2 cellular contexts compared by ENCODE assay signal in the genomic region with DNA sequence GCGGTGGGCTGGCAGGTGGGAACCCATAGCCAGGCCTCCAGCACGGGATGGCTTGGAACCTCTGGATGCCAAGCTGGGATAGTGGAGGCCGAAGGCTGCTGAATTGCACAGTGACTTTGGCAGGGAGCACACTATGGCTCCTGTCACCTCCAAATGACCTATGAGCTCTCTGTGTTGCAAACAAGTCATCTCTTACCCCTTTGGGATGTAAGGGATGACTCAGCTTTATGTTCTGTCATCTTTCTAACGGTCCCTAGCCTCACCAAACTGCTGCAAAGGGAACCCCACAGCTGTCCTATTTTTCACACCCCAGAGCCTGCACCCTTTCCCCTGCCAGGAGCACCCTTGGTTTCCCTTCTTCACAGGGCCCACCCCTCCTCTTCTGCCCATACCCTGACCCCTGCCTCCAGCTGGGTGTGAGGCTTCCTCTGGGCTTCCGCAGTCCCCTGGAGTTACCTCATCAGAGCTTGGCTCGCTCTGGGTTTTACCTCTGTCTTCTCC.
TF ChIP-seq lines count a peak whose summit lies in the region.

No MANE protein-coding gene starts in this region.

TF ChIP-seq in IMR-90, 13 proteins besides CTCF, POLR2A, EP300 and RAD21:
- TF ChIP-seq BHLHE40 (IDR thresholded peaks at IDR 0.05; ENCODE audit: low read depth, low read length) (no peak), NFE2L2 (IDR thresholded peaks at IDR 0.05; ENCODE audit: low read depth, low read length) (peak; percentile 50)
TF ChIP-seq in IMR-90: peak in this region for 1.

TF ChIP-seq in SK-N-SH, 30 proteins besides CTCF, POLR2A, EP300 and RAD21:
- no peak for TF ChIP-seq JUND (IDR thresholded peaks at IDR 0.05)
- no peak for TF ChIP-seq POLR2AphosphoS5 (IDR thresholded peaks at IDR 0.05; ENCODE audit: low read depth, low read length)
- TF ChIP-seq CHD2 (IDR thresholded peaks at IDR 0.05; ENCODE audit: low read length, partially characterized antibody): no peak
- TF ChIP-seq, protein P1, sequence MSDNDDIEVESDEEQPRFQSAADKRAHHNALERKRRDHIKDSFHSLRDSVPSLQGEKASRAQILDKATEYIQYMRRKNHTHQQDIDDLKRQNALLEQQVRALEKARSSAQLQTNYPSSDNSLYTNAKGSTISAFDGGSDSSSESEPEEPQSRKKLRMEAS (IDR thresholded peaks at IDR 0.05; ENCODE audit: low read depth): no peak
- TF ChIP-seq TAF1 (IDR thresholded peaks at IDR 0.05; ENCODE audit: borderline replicate concordance, low read depth, low read length): no peak
- TF ChIP-seq, protein P2, sequence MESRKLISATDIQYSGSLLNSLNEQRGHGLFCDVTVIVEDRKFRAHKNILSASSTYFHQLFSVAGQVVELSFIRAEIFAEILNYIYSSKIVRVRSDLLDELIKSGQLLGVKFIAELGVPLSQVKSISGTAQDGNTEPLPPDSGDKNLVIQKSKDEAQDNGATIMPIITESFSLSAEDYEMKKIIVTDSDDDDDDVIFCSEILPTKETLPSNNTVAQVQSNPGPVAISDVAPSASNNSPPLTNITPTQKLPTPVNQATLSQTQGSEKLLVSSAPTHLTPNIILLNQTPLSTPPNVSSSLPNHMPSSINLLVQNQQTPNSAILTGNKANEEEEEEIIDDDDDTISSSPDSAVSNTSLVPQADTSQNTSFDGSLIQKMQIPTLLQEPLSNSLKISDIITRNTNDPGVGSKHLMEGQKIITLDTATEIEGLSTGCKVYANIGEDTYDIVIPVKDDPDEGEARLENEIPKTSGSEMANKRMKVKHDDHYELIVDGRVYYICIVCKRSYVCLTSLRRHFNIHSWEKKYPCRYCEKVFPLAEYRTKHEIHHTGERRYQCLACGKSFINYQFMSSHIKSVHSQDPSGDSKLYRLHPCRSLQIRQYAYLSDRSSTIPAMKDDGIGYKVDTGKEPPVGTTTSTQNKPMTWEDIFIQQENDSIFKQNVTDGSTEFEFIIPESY (IDR thresholded peaks at IDR 0.05; ENCODE audit: borderline replicate concordance, low read depth): no peak
- TF ChIP-seq, protein P3, sequence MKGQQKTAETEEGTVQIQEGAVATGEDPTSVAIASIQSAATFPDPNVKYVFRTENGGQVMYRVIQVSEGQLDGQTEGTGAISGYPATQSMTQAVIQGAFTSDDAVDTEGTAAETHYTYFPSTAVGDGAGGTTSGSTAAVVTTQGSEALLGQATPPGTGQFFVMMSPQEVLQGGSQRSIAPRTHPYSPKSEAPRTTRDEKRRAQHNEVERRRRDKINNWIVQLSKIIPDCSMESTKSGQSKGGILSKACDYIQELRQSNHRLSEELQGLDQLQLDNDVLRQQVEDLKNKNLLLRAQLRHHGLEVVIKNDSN (IDR thresholded peaks at IDR 0.05; ENCODE audit: borderline replicate concordance, low read depth): no peak
- no peak for TF ChIP-seq MXI1 (IDR thresholded peaks at IDR 0.05; ENCODE audit: low read depth, low read length)
- TF ChIP-seq, protein P4, sequence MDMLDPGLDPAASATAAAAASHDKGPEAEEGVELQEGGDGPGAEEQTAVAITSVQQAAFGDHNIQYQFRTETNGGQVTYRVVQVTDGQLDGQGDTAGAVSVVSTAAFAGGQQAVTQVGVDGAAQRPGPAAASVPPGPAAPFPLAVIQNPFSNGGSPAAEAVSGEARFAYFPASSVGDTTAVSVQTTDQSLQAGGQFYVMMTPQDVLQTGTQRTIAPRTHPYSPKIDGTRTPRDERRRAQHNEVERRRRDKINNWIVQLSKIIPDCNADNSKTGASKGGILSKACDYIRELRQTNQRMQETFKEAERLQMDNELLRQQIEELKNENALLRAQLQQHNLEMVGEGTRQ (IDR thresholded peaks at IDR 0.05; ENCODE audit: borderline replicate concordance, low read depth, low read length): no peak
- TF ChIP-seq RFX5 (IDR thresholded peaks at IDR 0.05; ENCODE audit: low read length): no peak
- TF ChIP-seq GATA2 (CRISPR knock-in tag; IDR thresholded peaks at IDR 0.05): no peak
- no peak for TF ChIP-seq TCF12 (IDR thresholded peaks at IDR 0.05)
- TF ChIP-seq NFIC (IDR thresholded peaks at IDR 0.05; ENCODE audit: borderline replicate concordance): no peak
